36 cellular contexts compared by ENCODE assay signal in the genomic region with DNA sequence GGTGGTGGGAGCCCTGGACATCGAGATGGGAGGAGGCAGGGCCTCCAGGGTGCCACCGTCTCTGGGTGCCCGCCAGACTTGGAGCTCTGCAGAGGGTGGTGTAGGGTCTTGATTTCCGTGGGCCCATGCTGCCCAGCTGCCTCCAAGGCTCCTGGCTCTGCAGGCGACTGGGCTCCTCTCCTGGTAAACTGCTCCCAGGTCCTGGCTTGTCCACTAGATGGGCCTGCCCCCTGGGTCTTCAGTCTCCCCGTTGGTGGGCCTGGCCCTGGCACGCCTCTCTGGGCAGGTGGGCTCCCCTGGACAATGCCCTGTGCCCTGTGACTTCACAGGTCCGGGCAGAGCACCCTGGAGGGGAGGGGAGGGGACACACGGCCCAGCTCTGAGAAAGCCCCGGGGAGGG. TPM values are rescaled to one million over a fixed set of nuclear protein-coding genes. Genes with fewer than 3 reads are reported as not detected.
"Had no signal": no experiment of that assay in that cellular context is flagged by ENCODE, and none has a peak within 500 bp of the region (broad histone marks: within the 10 kb centered on the region; RNA-seq: fewer than 3 reads in every experiment).

No MANE protein-coding gene starts in this region.

- H3K27me3 ChIP-seq: body of pancreas, foreskin keratinocyte had no signal

- H3K27ac Mint-ChIP-seq: activated CD4-positive, alpha-beta memory T cell treated with anti-CD3 and anti-CD28 coated beads for 36 hours; activated CD4-positive, alpha-beta T cell treated with anti-CD3 and anti-CD28 coated beads for 36 hours; activated CD4-positive, alpha-beta T cell treated with anti-CD3 and anti-CD28 coated beads, Interleukin-2, amount 10 ng/mL, durations not matched to agents 24 days and 14 days; activated CD8-positive, alpha-beta memory T cell treated with anti-CD3 and anti-CD28 coated beads, Interleukin-2, amount 10 ng/mL, durations not matched to agents 7 days and 5 days; activated CD8-positive, alpha-beta T cell treated with anti-CD3 and anti-CD28 coated beads, Interleukin-2, amount 10 ng/mL, durations not matched to agents 7 days and 5 days; activated naive CD4-positive, alpha-beta T cell treated with anti-CD3 and anti-CD28 coated beads for 36 hours; activated naive CD4-positive, alpha-beta T cell treated with anti-CD3 and anti-CD28 coated beads, Interleukin-2, amount 50 U/mL, for 24 hours; activated naive CD8-positive, alpha-beta T cell treated with anti-CD3 and anti-CD28 coated beads for 36 hours; activated naive CD8-positive, alpha-beta T cell treated with anti-CD3 and anti-CD28 coated beads, Interleukin-2, amount 50 U/mL, for 24 hours; activated T-helper 1 cell treated with anti-CD3 and anti-CD28 coated beads, Interleukin-12 subunit alpha, Interleukin-12 subunit beta, Interleukin-2, Interleukin-4 antibody, amounts not matched to agents 30 ng/mL and 10 ng/mL and 1 ng/mL, durations not matched to agents 14 hours and 24 hours and 36 hours; activated T-helper 2 cell treated with anti-CD3 and anti-CD28 coated beads, Interferon-gamma antibody, Interleukin-2, Interleukin-4, amounts not matched to agents 10 μg/mL and 5 μg/mL and 100 μg/mL, durations not matched to agents 14 hours and 24 hours and 36 hours; effector memory CD8-positive, alpha-beta T cell; T-helper 2 cell treated with Interferon-gamma antibody and Interleukin-4, amounts not matched to agents 5 μg/mL and 100 μg/mL, for 36 hours had no signal

- H3K27ac ChIP-seq: adrenal gland, esophagus muscularis mucosa, foreskin keratinocyte, gastrocnemius medialis, heart left ventricle, WERI-Rb-1 had no signal

- H3K4me1 Mint-ChIP-seq: activated CD4-positive, alpha-beta T cell treated with anti-CD3 and anti-CD28 coated beads for 36 hours; activated CD4-positive, alpha-beta T cell treated with anti-CD3 and anti-CD28 coated beads, Interleukin-2, amount 10 ng/mL, durations not matched to agents 24 days and 14 days; activated CD8-positive, alpha-beta memory T cell treated with anti-CD3 and anti-CD28 coated beads, Interleukin-2, amount 10 ng/mL, durations not matched to agents 7 days and 5 days; activated naive CD4-positive, alpha-beta T cell treated with anti-CD3 and anti-CD28 coated beads, Interleukin-2, amount 50 U/mL, for 24 hours; activated naive CD8-positive, alpha-beta T cell treated with anti-CD3 and anti-CD28 coated beads for 36 hours had no signal

- FAIRE-seq: colon had no signal

- H3K36me3 ChIP-seq: adrenal gland, esophagus muscularis mucosa, gastrocnemius medialis, heart left ventricle had no signal

- DNase-seq: activated CD4-positive, alpha-beta memory T cell treated with anti-CD3 and anti-CD28 coated beads for 36 hours; activated CD4-positive, alpha-beta T cell treated with anti-CD3 and anti-CD28 coated beads for 36 hours; activated CD4-positive, alpha-beta T cell treated with anti-CD3 and anti-CD28 coated beads, Interleukin-2, amount 10 ng/mL, durations not matched to agents 24 days and 14 days; activated CD4-positive, CD25-positive, alpha-beta regulatory T cell; activated CD4-positive, CD25-positive, alpha-beta regulatory T cell treated with anti-CD3 and anti-CD28 coated beads, Interleukin-2, amount 50 U/mL, for 72 hours; activated CD8-positive, alpha-beta memory T cell treated with anti-CD3 and anti-CD28 coated beads, Interleukin-2, amount 10 ng/mL, durations not matched to agents 7 days and 5 days; activated CD8-positive, alpha-beta memory T cell treated with anti-CD3 and anti-CD28 coated beads, Interleukin-2, amount 50 U/mL, for 4 hours; activated CD8-positive, alpha-beta T cell treated with anti-CD3 and anti-CD28 coated beads, Interleukin-2, amount 10 ng/mL, durations not matched to agents 7 days and 5 days; activated effector memory CD4-positive, alpha-beta T cell treated with anti-CD3 and anti-CD28 coated beads, Interleukin-2, amount 50 U/mL, for 16 hours; activated naive CD4-positive, alpha-beta T cell treated with anti-CD3 and anti-CD28 coated beads for 36 hours; activated naive CD8-positive, alpha-beta T cell treated with anti-CD3 and anti-CD28 coated beads for 36 hours; activated naive CD8-positive, alpha-beta T cell treated with anti-CD3 and anti-CD28 coated beads, Interleukin-2, amount 50 U/mL, for 24 hours; activated T-cell treated with anti-CD3 and anti-CD28 coated beads, Interleukin-2, amount 50 U/mL, for 1 hour; activated T-cell treated with anti-CD3 and anti-CD28 coated beads, Interleukin-2, amount 50 U/mL, for 48 hours; adrenal gland; amygdala; aorta; body of pancreas; caudate nucleus; cortex of kidney; dermis blood vessel endothelial cell; effector CD4-positive, alpha-beta T cell; effector memory CD8-positive, alpha-beta T cell; erythroblast; foreskin keratinocyte; gastrocnemius medialis; glutamatergic neuron; heart left ventricle; T1000; WERI-Rb-1 had no signal

- H3K4me3 ChIP-seq: adrenal gland, body of pancreas, esophagus muscularis mucosa, gastrocnemius medialis, heart left ventricle had no signal

- H3K4me1 ChIP-seq: adrenal gland, foreskin keratinocyte, gastrocnemius medialis had no signal

- H3K9me3 Mint-ChIP-seq: activated CD4-positive, alpha-beta memory T cell treated with anti-CD3 and anti-CD28 coated beads for 36 hours; activated CD4-positive, alpha-beta T cell treated with anti-CD3 and anti-CD28 coated beads, Interleukin-2, amount 10 ng/mL, durations not matched to agents 24 days and 14 days; activated naive CD4-positive, alpha-beta T cell treated with anti-CD3 and anti-CD28 coated beads for 36 hours; activated naive CD4-positive, alpha-beta T cell treated with anti-CD3 and anti-CD28 coated beads, Interleukin-2, amount 50 U/mL, for 24 hours; activated naive CD8-positive, alpha-beta T cell treated with anti-CD3 and anti-CD28 coated beads for 36 hours; activated naive CD8-positive, alpha-beta T cell treated with anti-CD3 and anti-CD28 coated beads, Interleukin-2, amount 50 U/mL, for 24 hours; activated T-helper 1 cell treated with anti-CD3 and anti-CD28 coated beads, Interleukin-12 subunit alpha, Interleukin-12 subunit beta, Interleukin-2, Interleukin-4 antibody, amounts not matched to agents 30 ng/mL and 10 ng/mL and 1 ng/mL, durations not matched to agents 14 hours and 24 hours and 36 hours; activated T-helper 2 cell treated with anti-CD3 and anti-CD28 coated beads, Interferon-gamma antibody, Interleukin-2, Interleukin-4, amounts not matched to agents 10 μg/mL and 5 μg/mL and 100 μg/mL, durations not matched to agents 14 hours and 24 hours and 36 hours; effector memory CD8-positive, alpha-beta T cell; T-helper 2 cell treated with Interferon-gamma antibody and Interleukin-4, amounts not matched to agents 5 μg/mL and 100 μg/mL, for 36 hours had no signal

- H3K36me3 Mint-ChIP-seq: activated CD4-positive, alpha-beta memory T cell treated with anti-CD3 and anti-CD28 coated beads for 36 hours; activated CD8-positive, alpha-beta memory T cell treated with anti-CD3 and anti-CD28 coated beads, Interleukin-2, amount 10 ng/mL, durations not matched to agents 7 days and 5 days; activated naive CD4-positive, alpha-beta T cell treated with anti-CD3 and anti-CD28 coated beads, Interleukin-2, amount 50 U/mL, for 24 hours; activated naive CD8-positive, alpha-beta T cell treated with anti-CD3 and anti-CD28 coated beads for 36 hours had no signal

- ATAC-seq: activated CD4-positive, alpha-beta T cell treated with anti-CD3 and anti-CD28 coated beads for 36 hours; activated CD8-positive, alpha-beta memory T cell treated with anti-CD3 and anti-CD28 coated beads, Interleukin-2, amount 10 ng/mL, durations not matched to agents 7 days and 5 days; activated CD8-positive, alpha-beta T cell treated with anti-CD3 and anti-CD28 coated beads, Interleukin-2, amount 10 ng/mL, durations not matched to agents 7 days and 5 days; activated naive CD8-positive, alpha-beta T cell treated with anti-CD3 and anti-CD28 coated beads, Interleukin-2, amount 50 U/mL, for 24 hours; body of pancreas; effector memory CD8-positive, alpha-beta T cell; foreskin keratinocyte; gastrocnemius medialis; heart left ventricle had no signal

- H3K9me3 ChIP-seq: adrenal gland, body of pancreas, esophagus muscularis mucosa, gastrocnemius medialis, heart left ventricle had no signal

- H3K4me3 Mint-ChIP-seq: activated CD4-positive, alpha-beta memory T cell treated with anti-CD3 and anti-CD28 coated beads for 36 hours; activated CD4-positive, alpha-beta T cell treated with anti-CD3 and anti-CD28 coated beads for 36 hours; activated CD4-positive, alpha-beta T cell treated with anti-CD3 and anti-CD28 coated beads, Interleukin-2, amount 10 ng/mL, durations not matched to agents 24 days and 14 days; activated CD8-positive, alpha-beta memory T cell treated with anti-CD3 and anti-CD28 coated beads, Interleukin-2, amount 10 ng/mL, durations not matched to agents 7 days and 5 days; activated CD8-positive, alpha-beta T cell treated with anti-CD3 and anti-CD28 coated beads, Interleukin-2, amount 10 ng/mL, durations not matched to agents 7 days and 5 days; activated naive CD4-positive, alpha-beta T cell treated with anti-CD3 and anti-CD28 coated beads for 36 hours; activated naive CD4-positive, alpha-beta T cell treated with anti-CD3 and anti-CD28 coated beads, Interleukin-2, amount 50 U/mL, for 24 hours; activated naive CD8-positive, alpha-beta T cell treated with anti-CD3 and anti-CD28 coated beads for 36 hours; activated naive CD8-positive, alpha-beta T cell treated with anti-CD3 and anti-CD28 coated beads, Interleukin-2, amount 50 U/mL, for 24 hours; activated T-helper 1 cell treated with anti-CD3 and anti-CD28 coated beads, Interleukin-12 subunit alpha, Interleukin-12 subunit beta, Interleukin-2, Interleukin-4 antibody, amounts not matched to agents 30 ng/mL and 10 ng/mL and 1 ng/mL, durations not matched to agents 14 hours and 24 hours and 36 hours; effector memory CD8-positive, alpha-beta T cell; T-helper 2 cell treated with Interferon-gamma antibody and Interleukin-4, amounts not matched to agents 5 μg/mL and 100 μg/mL, for 36 hours had no signal

RNA-seq across cellular contexts. Expression of a gene that starts 7.7 kb away (rescaled TPM):
- total RNA-seq: activated naive CD8-positive, alpha-beta T cell treated with anti-CD3 and anti-CD28 coated beads for 36 hours had no signal
